ENCODE assay signal across 8 cellular contexts in the genomic region with DNA sequence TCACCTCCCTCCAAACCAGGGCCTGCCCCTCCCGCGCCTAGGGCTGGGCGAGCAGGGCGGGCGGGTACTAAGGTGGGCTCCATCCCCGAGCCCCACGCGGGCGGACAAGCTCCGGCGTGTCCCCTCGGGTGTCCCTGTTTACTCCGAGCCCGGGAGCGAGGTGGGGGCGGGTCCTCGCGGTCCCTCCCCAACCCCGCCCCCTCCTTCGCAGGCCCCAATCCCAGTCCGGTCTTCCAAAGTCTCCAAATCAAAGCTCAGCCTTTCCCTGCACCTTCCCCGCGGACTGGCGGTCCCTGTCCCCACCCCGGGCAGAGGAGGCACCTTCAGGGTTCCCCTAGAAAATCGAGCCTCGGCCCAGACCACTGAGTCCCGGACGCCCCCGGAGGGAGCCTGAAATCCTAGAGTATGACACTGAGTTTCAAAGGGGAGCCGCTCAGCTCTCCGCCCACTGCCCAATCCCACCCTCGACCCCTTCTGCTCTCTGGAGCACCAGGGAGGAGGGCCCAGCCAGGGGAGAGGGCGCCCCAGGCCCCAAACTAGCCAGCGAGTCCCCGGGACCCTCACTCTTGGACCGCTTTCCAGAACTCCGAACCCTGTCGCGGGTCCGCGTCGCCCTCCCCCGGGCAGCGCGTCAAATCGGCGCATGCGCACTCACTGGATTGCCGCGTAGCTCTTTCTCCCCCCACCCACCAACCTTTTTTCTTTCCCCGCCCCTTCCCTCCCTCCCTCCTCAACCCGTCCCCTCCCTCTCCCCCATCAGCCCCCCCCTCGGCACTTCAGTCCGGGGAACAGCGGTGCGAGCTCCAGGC. TPM values are rescaled to one million over a fixed set of nuclear protein-coding genes. Genes with fewer than 3 reads are reported as not detected.
DNase-seq lines count a peak whose midpoint lies in the region; ATAC-seq, FAIRE-seq and TF ChIP-seq lines count a peak whose summit lies in the region.

A gene (plus strand): TSS at position 774 of the 809 bp plus-strand sequence. CDS start 482 bp downstream, outside the sequence.

- peaks cover 14% of the 10 kb centered on the region for H3K9me3 Mint-ChIP-seq in Caco-2 (ENCODE audit: unreplicated experiment)
- H3K9me3 Mint-ChIP-seq in naive thymus-derived CD8-positive, alpha-beta T cell: no peaks in the 10 kb centered on the region
- H3K9me3 Mint-ChIP-seq in stimulated activated memory B cell treated with anti-CD40 and anti-IgM and Interleukin-4, amounts not matched to agents 10 μg/mL and 1 μg/mL and 100 μg/mL, for 72 hours: peaks cover 6% of the 10 kb centered on the region

- peak; percentile 57 to 76 for ATAC-seq in naive thymus-derived CD8-positive, alpha-beta T cell
- peak; percentile 70 for ATAC-seq in stimulated activated memory B cell treated with anti-CD40 and anti-IgM and Interleukin-4, amounts not matched to agents 10 μg/mL and 1 μg/mL and 100 μg/mL, for 72 hours
- ATAC-seq in HG03354 (IDR thresholded peaks at IDR 0.05; ENCODE audit: poor library complexity, severe bottlenecking, unreplicated experiment): no peak

- no peaks in the 10 kb centered on the region for H3K36me3 ChIP-seq in Caco-2 (ENCODE audit: control insufficient read depth, insufficient read depth, low read length)

- H3K4me1 Mint-ChIP-seq in Caco-2 (ENCODE audit: low read depth, unreplicated experiment): peaks cover 37% of the 10 kb centered on the region
- H3K4me1 Mint-ChIP-seq in naive thymus-derived CD8-positive, alpha-beta T cell: peaks cover 16 to 25% (median 17%) of the 10 kb centered on the region in 4 donors
- H3K4me1 Mint-ChIP-seq in stimulated activated memory B cell treated with anti-CD40 and anti-IgM and Interleukin-4, amounts not matched to agents 10 μg/mL and 1 μg/mL and 100 μg/mL, for 72 hours: peaks cover 26% of the 10 kb centered on the region

- peak; percentile 82 to 83 for DNase-seq in Caco-2
- peak; percentile 80 for DNase-seq in HT1080 (ENCODE audit: low read depth)
- DNase-seq in RCC 7860 (ENCODE audit: low spot score): peak; percentile 30
- DNase-seq in activated gamma-delta T cell (lab: John Stamatoyannopoulos, UW): peak; percentile 50
- DNase-seq in fibroblast of the aortic adventitia (ENCODE audit: low read depth): peak; percentile 93
- peak; percentile 57 to 88 (median 76) for DNase-seq in naive thymus-derived CD8-positive, alpha-beta T cell

- H3K36me3 Mint-ChIP-seq in Caco-2 (ENCODE audit: insufficient read depth, unreplicated experiment): peaks cover 19% of the 10 kb centered on the region
- no peaks in the 10 kb centered on the region for H3K36me3 Mint-ChIP-seq in naive thymus-derived CD8-positive, alpha-beta T cell
- H3K36me3 Mint-ChIP-seq in stimulated activated memory B cell treated with anti-CD40 and anti-IgM and Interleukin-4, amounts not matched to agents 10 μg/mL and 1 μg/mL and 100 μg/mL, for 72 hours: peaks cover 5% of the 10 kb centered on the region

- no peak for TF ChIP-seq CTCF in Caco-2 (IDR thresholded peaks at IDR 0.05; ENCODE audit: insufficient read depth in 1 of 2, low read depth in 1 of 2, low read length in 1 of 2, severe bottlenecking in 1 of 2, unreplicated experiment in 1 of 2)
- no peak for TF ChIP-seq CTCF in fibroblast of the aortic adventitia (IDR thresholded peaks at IDR 0.05; ENCODE audit: insufficient read depth, low read length)

- CTCF ChIA-PET in Caco-2 (lab: Charles Lee): interaction anchor here (0.5 to 2.8 kb wide), 37 partner anchors 11 to 608 kb away, joined by 3 to 49 read pairs (median 3); a partner anchor contains a TSS

- H3K27ac Mint-ChIP-seq in Caco-2 (ENCODE audit: unreplicated experiment): peak within 1 kb of the TSS; percentile 86
- H3K27ac Mint-ChIP-seq in naive thymus-derived CD8-positive, alpha-beta T cell: peak within 1 kb of the TSS; percentile 26 to 92 (median 75)
- peak within 1 kb of the TSS; percentile 55 for H3K27ac Mint-ChIP-seq in stimulated activated memory B cell treated with anti-CD40 and anti-IgM and Interleukin-4, amounts not matched to agents 10 μg/mL and 1 μg/mL and 100 μg/mL, for 72 hours

- peak within 1 kb of the TSS; percentile 90 for H3K4me3 ChIP-seq in Caco-2 (ENCODE audit: low read depth, low read length)
- peak within 1 kb of the TSS; percentile 89 for H3K4me3 ChIP-seq in fibroblast of the aortic adventitia (ENCODE audit: low read depth, low read length)

- no peak for FAIRE-seq in RCC 7860 (lab: Jason Lieb, UNC)

- H3K27me3 Mint-ChIP-seq in Caco-2 (ENCODE audit: insufficient read depth, unreplicated experiment): no peaks in the 10 kb centered on the region
- H3K27me3 Mint-ChIP-seq in naive thymus-derived CD8-positive, alpha-beta T cell: peaks cover 0 to 8% (median 0%) of the 10 kb centered on the region in 5 donors
- no peaks in the 10 kb centered on the region for H3K27me3 Mint-ChIP-seq in stimulated activated memory B cell treated with anti-CD40 and anti-IgM and Interleukin-4, amounts not matched to agents 10 μg/mL and 1 μg/mL and 100 μg/mL, for 72 hours

- peaks cover 43% of the 10 kb centered on the region for H3K4me1 ChIP-seq in Caco-2

- H3K4me3 Mint-ChIP-seq in Caco-2 (ENCODE audit: unreplicated experiment): peak within 1 kb of the TSS; percentile 88
- peak within 1 kb of the TSS; percentile 82 to 95 (median 88) for H3K4me3 Mint-ChIP-seq in naive thymus-derived CD8-positive, alpha-beta T cell
- peak within 1 kb of the TSS; percentile 89 for H3K4me3 Mint-ChIP-seq in stimulated activated memory B cell treated with anti-CD40 and anti-IgM and Interleukin-4, amounts not matched to agents 10 μg/mL and 1 μg/mL and 100 μg/mL, for 72 hours

- H3K9me3 ChIP-seq in Caco-2: no peaks in the 10 kb centered on the region

- H3K27me3 ChIP-seq in Caco-2 (replicated peaks; ENCODE audit: control insufficient read depth, insufficient read depth, low read length): no peaks in the 10 kb centered on the region

- POLR2A ChIA-PET in Caco-2 (lab: Charles Lee): interaction anchor here (0.6 to 2.1 kb wide), 16 partner anchors 9 to 440 kb away, joined by 3 to 39 read pairs (median 4); a partner anchor contains a TSS
- POLR2A ChIA-PET in naive thymus-derived CD8-positive, alpha-beta T cell (lab: Charles Lee): interaction anchor here (0.5 to 2.5 kb wide), 12 partner anchors 16 to 1394 kb away, joined by 3 to 13 read pairs (median 4); a partner anchor contains a TSS

- BruUV-seq in Caco-2 (replicated peaks; lab: Mats Ljungman, UMichigan): no TSS peak

- intact Hi-C loops in Caco-2 (cut with micrococcal nuclease; ENCODE audit: unreplicated experiment): loop anchor here (1.0 kb wide), 2 partner anchors 19 to 45 kb away; a partner anchor contains a TSS

RNA-seq across cellular contexts. Expression of the gene that starts here (rescaled TPM):
- total RNA-seq in Caco-2 (2022) (106 and 111 TPM in 2 replicates), fibroblast of the aortic adventitia (ENCODE audit: low replicate concordance) (381 and 541 TPM in 2 replicates)
- total RNA-seq in HT1080 (2014; rRNA removed; shearing (Covaris generic)): 12.5 and 14.8 TPM in 2 replicates
- polyA plus RNA-seq in HT1080 (2015; cell fraction: cytosol; rRNA removed): 8.4 and 10.0 TPM in 2 replicates
- 146 and 164 TPM in 2 replicates for polyA plus RNA-seq in HT1080 (2015; cell fraction: nucleus; rRNA removed)
- 1 to 10 TPM; 4.9 to 6.0 TPM for total RNA-seq in naive thymus-derived CD8-positive, alpha-beta T cell
- polyA plus RNA-seq in naive thymus-derived CD8-positive, alpha-beta T cell: under 1 TPM in 2 of 3 donors, not detected in 1; 0.51 to 0.52 TPM

Comparison
In these comparisons a context has a peak if more than half of its experiments do, and no peak if none do; other contexts are left out.
1. DNase-seq: peak in every context shown above with its lines; median percentile 93 in fibroblast of the aortic adventitia; 82 in Caco-2; 80 in HT1080; 76 in naive thymus-derived CD8-positive, alpha-beta T cell; 50 in activated gamma-delta T cell; 30 in RCC 7860.